ENCODE assay signal across 11 cellular contexts in the genomic region with DNA sequence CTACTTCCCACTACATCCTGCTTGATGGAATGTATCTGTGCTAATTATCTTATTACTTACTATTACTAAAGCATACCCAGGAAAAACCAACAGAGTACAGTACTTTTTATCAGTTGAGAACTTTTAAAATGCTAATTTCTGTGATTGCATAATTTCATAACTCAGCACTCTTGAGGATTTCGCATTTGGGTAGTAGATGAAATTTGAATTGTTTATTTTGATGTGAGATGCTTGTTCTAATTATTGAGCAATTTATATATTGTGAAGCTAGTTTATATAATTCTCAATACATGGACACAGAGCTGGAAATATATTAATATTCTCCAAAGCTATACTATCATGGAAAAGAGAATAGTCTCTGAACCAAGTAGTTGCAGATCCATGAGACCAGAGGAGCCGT.
"Had no signal": no experiment of that assay in that cellular context is flagged by ENCODE, and none has a peak within 500 bp of the region (broad histone marks: within the 10 kb centered on the region; RNA-seq: fewer than 3 reads in every experiment).

No MANE protein-coding gene starts in this region.

- H3K4me1 ChIP-seq: HAP-1 had no signal

- H3K9ac ChIP-seq: GM23248 had no signal

- H3K4me3 Mint-ChIP-seq: GM23338, H9, HFFc6 had no signal

- H3K4me1 Mint-ChIP-seq: GM23338, H9 had no signal

- H3K4me2 ChIP-seq: GM23338 had no signal

- H3K36me3 ChIP-seq: HAP-1 had no signal

- ATAC-seq: GM23338, HCT116 had no signal

- H3K27ac ChIP-seq: GM23248 had no signal

- H3K4me3 ChIP-seq: GM23248, GM23338, HAP-1 had no signal

- H2AFZ ChIP-seq: GM23248, GM23338 had no signal

- FAIRE-seq: H1, H54 had no signal

- H3K27ac Mint-ChIP-seq: GM23338, H9, HFFc6 had no signal

- DNase-seq: GM23248, GOT3, H7, H9, HCEC 1CT, HFFc6 had no signal
